Comparison of ENCODE assay signal across 30 cellular contexts in genomic region chr21:37561506-37561905, GRCh38.
"Had no signal": no experiment of that assay in that cellular context is flagged by ENCODE, and none has a peak within 500 bp of the region (broad histone marks: within the 10 kb centered on the region; RNA-seq: fewer than 3 reads in every experiment).

No MANE protein-coding gene starts in this region.

- H3K27ac ChIP-seq: brain microvascular endothelial cell, esophagus squamous epithelium, gastroesophageal sphincter had no signal

- DNase-seq: activated CD4-positive, alpha-beta T cell treated with anti-CD3 and anti-CD28 coated beads for 4 hours; activated CD4-positive, alpha-beta T cell treated with anti-CD3 and anti-CD28 coated beads, Interleukin-2, amount 50 U/mL, for 1 hour; activated CD4-positive, alpha-beta T cell treated with anti-CD3 and anti-CD28 coated beads, Interleukin-2, amount 50 U/mL, for 48 hours; activated CD4-positive, CD25-positive, alpha-beta regulatory T cell; activated CD4-positive, CD25-positive, alpha-beta regulatory T cell treated with anti-CD3 and anti-CD28 coated beads, Interleukin-2, amount 50 U/mL, for 72 hours; activated CD8-positive, alpha-beta memory T cell treated with anti-CD3 and anti-CD28 coated beads for 24 hours; activated CD8-positive, alpha-beta T cell treated with anti-CD3 and anti-CD28 coated beads for 36 hours; activated effector memory CD4-positive, alpha-beta T cell treated with anti-CD3 and anti-CD28 coated beads, Interleukin-2, amount 50 U/mL, for 16 hours; activated naive CD4-positive, alpha-beta T cell treated with anti-CD3 and anti-CD28 coated beads for 36 hours; activated T-cell treated with anti-CD3 and anti-CD28 coated beads, Interleukin-2, amount 50 U/mL, for 4 hours; amniotic stem cell; anterior cingulate cortex; brain microvascular endothelial cell; cortex of kidney; dermis blood vessel endothelial cell; effector CD4-positive, alpha-beta T cell; effector memory CD8-positive, alpha-beta T cell; erythroblast; esophagus squamous epithelium; foreskin melanocyte; heart right ventricle; T-helper 1 cell; T-helper 17 cell had no signal

- FAIRE-seq: astrocyte, bronchial epithelial cell had no signal

- H3K36me3 ChIP-seq: brain microvascular endothelial cell, esophagus squamous epithelium, gastroesophageal sphincter, heart right ventricle had no signal

- H3K27me3 Mint-ChIP-seq: activated CD8-positive, alpha-beta T cell treated with anti-CD3 and anti-CD28 coated beads for 36 hours; activated naive CD8-positive, alpha-beta T cell had no signal

- H3K36me3 Mint-ChIP-seq: activated naive CD8-positive, alpha-beta T cell had no signal

- H3K27me3 ChIP-seq: brain microvascular endothelial cell, esophagus squamous epithelium, gastroesophageal sphincter, heart right ventricle had no signal

- H3K9me3 ChIP-seq: esophagus squamous epithelium, gastroesophageal sphincter had no signal

- H3K4me3 Mint-ChIP-seq: activated CD8-positive, alpha-beta T cell treated with anti-CD3 and anti-CD28 coated beads for 36 hours; activated naive CD4-positive, alpha-beta T cell treated with anti-CD3 and anti-CD28 coated beads for 36 hours; activated T-helper 17 cell treated with anti-CD3 and anti-CD28 coated beads, Interleukin-2, amount 50 U/mL, for 72 hours; effector memory CD8-positive, alpha-beta T cell; T-helper 17 cell; T-helper 2 cell treated with Interferon-gamma antibody and Interleukin-4, amounts not matched to agents 5 μg/mL and 100 μg/mL, for 36 hours had no signal

- H3K4me3 ChIP-seq: esophagus squamous epithelium, gastroesophageal sphincter, heart right ventricle had no signal

- H3K9me3 Mint-ChIP-seq: activated T-helper 17 cell treated with anti-CD3 and anti-CD28 coated beads, Interleukin-2, amount 50 U/mL, for 72 hours; central memory CD8-positive, alpha-beta T cell; T-helper 2 cell treated with Interferon-gamma antibody and Interleukin-4, amounts not matched to agents 5 μg/mL and 100 μg/mL, for 36 hours had no signal

- H3K27ac Mint-ChIP-seq: activated CD8-positive, alpha-beta T cell treated with anti-CD3 and anti-CD28 coated beads for 36 hours; activated naive CD4-positive, alpha-beta T cell treated with anti-CD3 and anti-CD28 coated beads for 36 hours; activated naive CD8-positive, alpha-beta T cell; activated T-helper 17 cell treated with anti-CD3 and anti-CD28 coated beads, Interleukin-2, amount 50 U/mL, for 72 hours; effector memory CD8-positive, alpha-beta T cell; T-helper 17 cell; T-helper 2 cell treated with Interferon-gamma antibody and Interleukin-4, amounts not matched to agents 5 μg/mL and 100 μg/mL, for 36 hours had no signal

- ATAC-seq: activated CD8-positive, alpha-beta T cell treated with anti-CD3 and anti-CD28 coated beads for 36 hours; activated T-cell treated with anti-CD3 and anti-CD28 coated beads, Interleukin-2, amount 50 U/mL, for 4 hours; activated T-helper 17 cell treated with anti-CD3 and anti-CD28 coated beads, Interleukin-2, amount 50 U/mL, for 72 hours; effector memory CD8-positive, alpha-beta T cell; gastroesophageal sphincter; heart right ventricle; T-helper 17 cell had no signal
